Comparison of ENCODE assay signal across 17 cellular contexts in the genomic region with DNA sequence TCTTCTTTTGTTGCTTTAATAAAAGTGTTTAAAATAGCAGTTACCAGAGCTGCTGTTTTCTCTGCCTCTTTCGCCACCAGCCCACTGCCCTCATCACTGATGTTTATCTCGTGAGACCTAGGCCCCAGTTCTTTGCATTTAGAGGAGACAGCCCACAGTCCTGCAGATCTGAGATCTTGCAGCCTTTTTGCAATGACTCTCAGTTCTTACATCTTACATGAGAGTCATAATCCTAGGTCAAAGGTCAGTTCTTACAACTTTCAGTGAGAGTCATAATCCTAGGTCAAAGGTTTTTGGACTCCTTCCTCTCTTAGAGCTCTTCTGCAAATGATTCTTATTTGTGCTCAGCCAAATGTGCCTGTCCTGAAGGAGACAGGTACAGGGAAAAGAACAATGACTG.
DNase-seq lines count a peak whose midpoint lies in the region; ATAC-seq and TF ChIP-seq lines count a peak whose summit lies in the region.
"Had no signal": no experiment of that assay in that cellular context is flagged by ENCODE, and none has a peak within 500 bp of the region (broad histone marks: within the 10 kb centered on the region; RNA-seq: fewer than 3 reads in every experiment).

No MANE protein-coding gene starts in this region.

- H3K9me3 ChIP-seq in colonic mucosa, result no peaks in the 10 kb centered on the region
- no peaks in the 10 kb centered on the region for H3K9me3 ChIP-seq in osteoblast (ENCODE audit: low read depth, low read length)

- peaks cover 3% of the 10 kb centered on the region for H3K27me3 Mint-ChIP-seq in activated CD4-positive, alpha-beta T cell treated with anti-CD3 and anti-CD28 coated beads, Interleukin-2, amount 10 ng/mL, durations not matched to agents 24 days and 14 days
- H3K27me3 Mint-ChIP-seq in naive thymus-derived CD8-positive, alpha-beta T cell, result no peaks in the 10 kb centered on the region

- intact Hi-C loops in activated CD4-positive, alpha-beta T cell treated with anti-CD3 and anti-CD28 coated beads, Interleukin-2, amount 10 ng/mL, durations not matched to agents 24 days and 14 days (cut with micrococcal nuclease), result loop anchor here (5.0 kb wide), 1 partner anchor 65 kb away; the partner anchor contains the start of gene ABHD5
- intact Hi-C loops in colonic mucosa (cut with DNase I), result no loop called here

- H4K20me1 ChIP-seq in osteoblast (ENCODE audit: insufficient read depth, low read length), result no peaks in the 10 kb centered on the region

- no peak overlapping the region for H3K9ac ChIP-seq in colonic mucosa (ENCODE audit: low read depth in 2 of 2, low read length in 2 of 2)

- H3K27ac ChIP-seq in colonic mucosa, result peak overlapping the region; percentile 16
- H3K27ac ChIP-seq in osteoblast (ENCODE audit: low read depth, low read length), result no peak overlapping the region
- H3K27ac ChIP-seq: C4-2B had no signal

- peak overlapping the region; percentile 3 for H3K27ac Mint-ChIP-seq in activated CD4-positive, alpha-beta T cell treated with anti-CD3 and anti-CD28 coated beads, Interleukin-2, amount 10 ng/mL, durations not matched to agents 24 days and 14 days
- H3K27ac Mint-ChIP-seq in naive thymus-derived CD8-positive, alpha-beta T cell, result peak overlapping the region in 8 of 10 donors; percentile 18 to 98 (median 82)
- H3K27ac Mint-ChIP-seq: GM23338 had no signal

- no peaks in the 10 kb centered on the region for H3K36me3 Mint-ChIP-seq in activated CD4-positive, alpha-beta T cell treated with anti-CD3 and anti-CD28 coated beads, Interleukin-2, amount 10 ng/mL, durations not matched to agents 24 days and 14 days (ENCODE audit: low read depth)
- H3K36me3 Mint-ChIP-seq in naive thymus-derived CD8-positive, alpha-beta T cell, result no peaks in the 10 kb centered on the region

- H3K4me1 ChIP-seq in colonic mucosa, result no peaks in the 10 kb centered on the region
- peaks cover 40% of the 10 kb centered on the region for H3K4me1 ChIP-seq in osteoblast (ENCODE audit: insufficient read depth, low read length)

- DNase-seq in activated CD4-positive, alpha-beta T cell treated with anti-CD3 and anti-CD28 coated beads, Interleukin-2, amount 10 ng/mL, durations not matched to agents 24 days and 14 days, result no peak
- DNase-seq in activated CD4-positive, alpha-beta T cell treated with anti-CD3 and anti-CD28 coated beads, Interleukin-2, amount 50 U/mL, for 4 hours, result no peak
- peak; percentile 50 for DNase-seq in HCEC 1CT
- no peak for DNase-seq in colonic mucosa
- DNase-seq in naive thymus-derived CD8-positive, alpha-beta T cell, result no peak
- DNase-seq in osteoblast (ENCODE audit: insufficient read length, low spot score, missing footprints), result no peak
- no peak for DNase-seq in NCI-H1436 treated with DMSO at 0.1 percent for 48 hours (lab: John Stamatoyannopoulos, UW)
- no peak for DNase-seq in NCI-H345 treated with DMSO at 0.1 percent for 48 hours (lab: John Stamatoyannopoulos, UW; ENCODE audit: unreplicated experiment)
- DNase-seq: DND-41, GDM1, HFFc6, NCI-H1092, NCI-H1694 treated with DMSO at 0.1 percent for 48 hours, NCI-H345, NCI-H69 had no signal

- H3K4me2 ChIP-seq in osteoblast (ENCODE audit: insufficient read depth, low read length), result no peak overlapping the region
- H3K4me2 ChIP-seq: GM23338 had no signal

- no peak overlapping the region for H3K4me3 ChIP-seq in colonic mucosa
- H3K4me3 ChIP-seq in osteoblast (ENCODE audit: insufficient read depth, low read length), result no peak overlapping the region
- H3K4me3 ChIP-seq: GM23338 had no signal

- no peak for ATAC-seq in naive thymus-derived CD8-positive, alpha-beta T cell
- ATAC-seq: GM23338 had no signal

- POLR2A ChIA-PET in naive thymus-derived CD8-positive, alpha-beta T cell (lab: Charles Lee), result interaction anchor here (3.2 kb wide), 1 partner anchor 68 kb away, joined by 16 read pairs; no protein-coding TSS in a partner anchor

- H3K36me3 ChIP-seq in colonic mucosa (no peaks in the 10 kb centered on the region), osteoblast (ENCODE audit: insufficient read depth, low read length) (no peaks in the 10 kb centered on the region)

- no peaks in the 10 kb centered on the region for H3K9me3 Mint-ChIP-seq in activated CD4-positive, alpha-beta T cell treated with anti-CD3 and anti-CD28 coated beads, Interleukin-2, amount 10 ng/mL, durations not matched to agents 24 days and 14 days
- H3K9me3 Mint-ChIP-seq in naive thymus-derived CD8-positive, alpha-beta T cell, result peaks cover 0 to 3% (median 0%) of the 10 kb centered on the region in 9 donors
- H3K9me3 Mint-ChIP-seq: GM23338, HFFc6 had no signal

- no peak overlapping the region for H3K4me3 Mint-ChIP-seq in activated CD4-positive, alpha-beta T cell treated with anti-CD3 and anti-CD28 coated beads, Interleukin-2, amount 10 ng/mL, durations not matched to agents 24 days and 14 days
- peak overlapping the region in 7 of 10 donors; percentile 2 to 67 (median 37) for H3K4me3 Mint-ChIP-seq in naive thymus-derived CD8-positive, alpha-beta T cell
- H3K4me3 Mint-ChIP-seq: GM23338, HFFc6 had no signal

- H3K27me3 ChIP-seq in colonic mucosa (no peaks in the 10 kb centered on the region), osteoblast (ENCODE audit: insufficient read depth, low read length) (no peaks in the 10 kb centered on the region)

- no peak overlapping the region for H2AFZ ChIP-seq in osteoblast (ENCODE audit: low read length)
- H2AFZ ChIP-seq: GM23338 had no signal

- H3K79me2 ChIP-seq in osteoblast (ENCODE audit: insufficient read depth, low read length), result no peaks in the 10 kb centered on the region

- no peak for TF ChIP-seq CTCF in colonic mucosa (IDR thresholded peaks at IDR 0.05)
- TF ChIP-seq CTCF in osteoblast (IDR thresholded peaks at IDR 0.05; ENCODE audit: extremely low read depth, low read depth, low read length), result no peak

- peaks cover 20% of the 10 kb centered on the region for H3K4me1 Mint-ChIP-seq in activated CD4-positive, alpha-beta T cell treated with anti-CD3 and anti-CD28 coated beads, Interleukin-2, amount 10 ng/mL, durations not matched to agents 24 days and 14 days
- peaks cover 25 to 58% (median 51%) of the 10 kb centered on the region in 4 donors for H3K4me1 Mint-ChIP-seq in naive thymus-derived CD8-positive, alpha-beta T cell
